1 cellular context compared by ENCODE assay signal in the genomic region with DNA sequence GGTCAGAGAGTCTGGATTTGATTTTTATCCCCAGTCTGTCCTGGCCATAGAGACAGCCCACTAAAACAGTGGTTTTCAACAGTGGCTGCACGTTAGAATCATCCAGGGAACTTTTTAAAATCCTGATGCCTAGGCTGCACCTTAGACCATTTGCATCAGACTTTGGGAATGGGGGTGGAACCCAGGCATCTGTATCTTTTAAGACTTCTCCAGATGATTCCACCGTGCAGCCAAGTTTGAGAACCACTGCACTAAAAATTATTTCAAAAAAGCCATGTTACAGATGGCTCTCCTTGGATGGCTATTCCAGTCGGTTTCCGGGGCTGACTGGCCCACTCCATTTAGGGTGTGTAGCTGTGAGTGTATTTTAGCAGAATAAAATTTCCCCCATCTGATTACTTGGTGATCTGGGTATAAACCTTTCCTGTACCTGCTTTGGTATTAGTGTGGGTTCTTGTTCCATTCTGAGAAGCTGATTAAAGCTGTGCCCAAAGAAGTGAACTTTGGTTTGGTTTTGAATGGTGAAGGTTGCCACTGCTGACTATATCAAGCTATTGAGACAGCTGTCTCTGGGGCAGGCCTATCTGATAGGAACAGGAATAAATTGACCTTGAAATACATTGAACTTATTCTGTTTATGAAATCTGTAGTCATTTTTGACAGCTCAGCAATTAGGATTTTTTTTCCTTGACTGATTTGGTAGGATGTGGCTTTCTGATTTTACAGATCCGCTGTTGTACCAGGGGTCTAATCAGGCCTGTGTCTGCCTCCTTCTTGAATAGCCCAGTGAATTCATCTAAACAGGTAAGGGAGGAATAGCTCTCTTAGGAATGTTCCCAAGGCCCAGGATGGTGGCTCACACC.
TF ChIP-seq lines count a peak whose summit lies in the region.

No MANE protein-coding gene starts in this region.

TF ChIP-seq in H1, 55 proteins besides CTCF, POLR2A, EP300 and RAD21:
- TF ChIP-seq CBX8 (IDR thresholded peaks at IDR 0.05; ENCODE audit: borderline replicate concordance, low read depth, low read length) (no peak), POU5F1 (IDR thresholded peaks at IDR 0.05; ENCODE audit: low read depth, low read length) (no peak), CBX5 (IDR thresholded peaks at IDR 0.05; ENCODE audit: low read depth, low read length) (no peak), CHD1 (IDR thresholded peaks at IDR 0.05; ENCODE audit: low read depth, low read length) (no peak)
